17 cellular contexts compared by ENCODE assay signal in the genomic region with DNA sequence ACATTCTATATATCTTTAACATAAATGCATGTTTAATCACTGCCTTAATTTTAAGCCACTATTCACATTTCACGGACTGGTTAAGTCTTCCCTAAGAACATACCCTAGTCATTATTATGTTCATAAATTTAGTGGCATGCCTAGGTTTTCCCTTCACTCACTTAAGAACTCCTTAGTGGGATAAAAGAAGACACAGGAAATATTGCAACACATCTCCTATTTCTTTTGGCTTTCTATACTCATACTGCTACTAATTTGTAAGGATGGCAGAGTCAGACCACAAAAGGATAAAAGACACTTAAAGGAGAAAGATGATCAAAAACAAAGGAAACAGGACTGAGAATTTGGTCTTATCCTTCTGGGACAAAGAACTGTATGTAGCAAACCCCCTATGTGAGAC.
A peak's percentile ranks its signal among the peaks of the same experiment; 100 is the strongest.
DNase-seq lines count a peak whose midpoint lies in the region; ATAC-seq and TF ChIP-seq lines count a peak whose summit lies in the region.
"Had no signal": no experiment of that assay in that cellular context is flagged by ENCODE, and none has a peak within 500 bp of the region (broad histone marks: within the 10 kb centered on the region; RNA-seq: fewer than 3 reads in every experiment).

No MANE protein-coding gene starts in this region.

- H4K20me1 ChIP-seq in mammary epithelial cell (ENCODE audit: insufficient read depth, low read length) (no peaks in the 10 kb centered on the region), IMR-90 (ENCODE audit: insufficient read depth, low read length) (no peaks in the 10 kb centered on the region), GM23338 (replicated peaks; ENCODE audit: insufficient read depth) (no peaks in the 10 kb centered on the region)

- H3K79me2 ChIP-seq in mammary epithelial cell (ENCODE audit: insufficient read depth, low read length) (no peaks in the 10 kb centered on the region), GM23338 (replicated peaks; ENCODE audit: insufficient read depth) (no peaks in the 10 kb centered on the region)

- H3K9me3 Mint-ChIP-seq in MCF 10A (ENCODE audit: unreplicated experiment) (peaks cover 6% of the 10 kb centered on the region), GM23338 (no peaks in the 10 kb centered on the region)
- H3K9me3 Mint-ChIP-seq in central memory CD8-positive, alpha-beta T cell = peaks cover 7% of the 10 kb centered on the region

- CTCF ChIA-PET in MCF 10A (lab: Yijun Ruan, JAX) = no interaction called here
- CTCF ChIA-PET in mammary epithelial cell (lab: Charles Lee; ENCODE audit: low non-redundant PET) = no interaction called here
- CTCF ChIA-PET in IMR-90 (lab: Yijun Ruan, JAX) = no interaction called here

- no peak overlapping the region for H3K9ac ChIP-seq in mammary epithelial cell (ENCODE audit: insufficient read depth, low read length)
- H3K9ac ChIP-seq in IMR-90 (ENCODE audit: low read depth, low read length) = no peak overlapping the region

- TF ChIP-seq RAD21 in IMR-90 (IDR thresholded peaks at IDR 0.05; ENCODE audit: low read length) = no peak

- BruUV-seq in MCF 10A (replicated peaks; lab: Mats Ljungman, UMichigan) = no TSS peak
- BruUV-seq in mammary epithelial cell (replicated peaks; lab: Mats Ljungman, UMichigan) = no TSS peak
- no TSS peak for BruUV-seq in IMR-90 (replicated peaks; lab: Mats Ljungman, UMichigan)

- no peak overlapping the region for H2AK5ac ChIP-seq in IMR-90 (ENCODE audit: low read depth, low read length)

- H3K27me3 ChIP-seq in mammary epithelial cell (ENCODE audit: insufficient read depth, low read length) (no peaks in the 10 kb centered on the region), IMR-90 (ENCODE audit: control insufficient read depth, insufficient read depth, low read length) (no peaks in the 10 kb centered on the region), GM23338 (ENCODE audit: insufficient read depth) (no peaks in the 10 kb centered on the region)

- TF ChIP-seq POLR2A in IMR-90 (IDR thresholded peaks at IDR 0.05; ENCODE audit: low read depth, low read length) = no peak

- H3K4me3 Mint-ChIP-seq in MCF 10A (ENCODE audit: unreplicated experiment) (no peak overlapping the region), GM23338 (no peak overlapping the region)
- H3K4me3 Mint-ChIP-seq in central memory CD8-positive, alpha-beta T cell = no peak overlapping the region
- H3K4me3 Mint-ChIP-seq: CD4-positive, alpha-beta memory T cell had no signal

- H3K36me3 ChIP-seq in mammary epithelial cell (ENCODE audit: insufficient read depth, low read length) (no peaks in the 10 kb centered on the region), IMR-90 (ENCODE audit: control insufficient read depth, insufficient read depth, low read length) (no peaks in the 10 kb centered on the region), GM23338 (ENCODE audit: insufficient read depth) (no peaks in the 10 kb centered on the region)

- H2BK20ac ChIP-seq in IMR-90 (ENCODE audit: low read depth, low read length) = no peak overlapping the region

- no peaks in the 10 kb centered on the region for H3K9me2 ChIP-seq in GM23338 (ENCODE audit: insufficient read depth)

- H2BK15ac ChIP-seq in IMR-90 (ENCODE audit: low read depth, low read length) = no peak overlapping the region

- no peak overlapping the region for H2AFZ ChIP-seq in mammary epithelial cell (ENCODE audit: low read depth, low read length)
- H2AFZ ChIP-seq in IMR-90 (replicated peaks; ENCODE audit: low read length, poor library complexity) = no peak overlapping the region
- no peak overlapping the region for H2AFZ ChIP-seq in GM23338

- H3K9me3 ChIP-seq in mammary epithelial cell (replicated peaks; ENCODE audit: insufficient read depth, low read length) (no peaks in the 10 kb centered on the region), IMR-90 (ENCODE audit: control insufficient read depth, insufficient read depth, low read length) (no peaks in the 10 kb centered on the region)

- H3K9me1 ChIP-seq in IMR-90 (ENCODE audit: insufficient read depth, low read length) = no peaks in the 10 kb centered on the region

- in situ Hi-C loops in mammary epithelial cell (cut with MboI; ENCODE audit: low sequenced_read_pairs in 2 of 2) (no loop called here), IMR-90 (cut with MboI; ENCODE audit: low sequenced_read_pairs) (no loop called here)

- H4K8ac ChIP-seq in IMR-90 (ENCODE audit: low read depth in 2 of 2, low read length in 2 of 2) = no peak overlapping the region

- intact Hi-C loops in MCF 10A (cut with micrococcal nuclease) (no loop called here), mammary epithelial cell (cut with micrococcal nuclease) (no loop called here), IMR-90 (cut with micrococcal nuclease) (no loop called here)

- H3K27me3 Mint-ChIP-seq in MCF 10A (ENCODE audit: insufficient read depth, unreplicated experiment) = no peaks in the 10 kb centered on the region
- no peaks in the 10 kb centered on the region for H3K27me3 Mint-ChIP-seq in central memory CD8-positive, alpha-beta T cell
- H3K27me3 Mint-ChIP-seq in GM23338 (ENCODE audit: insufficient read depth, low read depth, poor library complexity) = no peaks in the 10 kb centered on the region
- H3K27me3 Mint-ChIP-seq: CD4-positive, alpha-beta memory T cell had no signal

- DNase-seq in MCF 10A (ENCODE audit: unreplicated experiment) (peak; percentile 22), mammary epithelial cell (no peak), IMR-90 (peak; percentile 7), GM23338 (ENCODE audit: low spot score) (no peak), superior temporal gyrus (ENCODE audit: extremely low spot score) (no peak)
- DNase-seq in central memory CD8-positive, alpha-beta T cell (ENCODE audit: low spot score in 2 of 2) = no peak
- no peak for DNase-seq in activated CD4-positive, alpha-beta T cell treated with anti-CD3 and anti-CD28 coated beads for 1 hour
- DNase-seq: ACHN; C1 segment of cervical spinal cord; CD4-positive, alpha-beta memory T cell; COR-L47; DMS153; DND-41; GF-D8; H7; HCEC 1CT had no signal

- H3K56ac ChIP-seq in IMR-90 (ENCODE audit: extremely low read depth, insufficient read depth, low read length) = no peak overlapping the region

- no peak overlapping the region for H2AK9ac ChIP-seq in IMR-90 (replicated peaks; ENCODE audit: low read depth, low read length, poor library complexity)

- no peak overlapping the region for H3K14ac ChIP-seq in IMR-90 (replicated peaks; ENCODE audit: low read depth, low read length)

- H3K18ac ChIP-seq in IMR-90 (ENCODE audit: low read depth, low read length) = no peak overlapping the region

- no peak overlapping the region for H4K5ac ChIP-seq in IMR-90 (ENCODE audit: low read depth, low read length)

- no peak overlapping the region for H3K4ac ChIP-seq in IMR-90 (ENCODE audit: low read depth, low read length)

- H3K4me1 ChIP-seq in mammary epithelial cell (ENCODE audit: insufficient read depth, low read length) (no peaks in the 10 kb centered on the region), IMR-90 (ENCODE audit: control insufficient read depth, insufficient read depth, low read length) (no peaks in the 10 kb centered on the region), GM23338 (ENCODE audit: insufficient read depth) (no peaks in the 10 kb centered on the region)

- H3K36me3 Mint-ChIP-seq in MCF 10A (ENCODE audit: insufficient read depth, unreplicated experiment) = no peaks in the 10 kb centered on the region
- no peaks in the 10 kb centered on the region for H3K36me3 Mint-ChIP-seq in central memory CD8-positive, alpha-beta T cell (ENCODE audit: insufficient read depth)
- no peaks in the 10 kb centered on the region for H3K36me3 Mint-ChIP-seq in GM23338 (ENCODE audit: low read depth)
- H3K36me3 Mint-ChIP-seq: CD4-positive, alpha-beta memory T cell had no signal

- ATAC-seq in IMR-90 (ENCODE audit: low read depth) (no peak), GM23338 (no peak)
- no peak for ATAC-seq in central memory CD8-positive, alpha-beta T cell (replicated peaks; ENCODE audit: extremely low read depth, poor library complexity, severe bottlenecking)

- no peaks in the 10 kb centered on the region for H3K79me1 ChIP-seq in IMR-90 (ENCODE audit: low read depth in 1 of 2, low read length in 2 of 2)

- H2BK5ac ChIP-seq in IMR-90 (ENCODE audit: low read depth, low read length, poor library complexity, severe bottlenecking) = no peak overlapping the region

- no peak overlapping the region for H2BK120ac ChIP-seq in IMR-90 (ENCODE audit: low read depth, low read length)

- H3K4me1 Mint-ChIP-seq in MCF 10A (ENCODE audit: insufficient read depth, unreplicated experiment) = no peaks in the 10 kb centered on the region
- H3K4me1 Mint-ChIP-seq in central memory CD8-positive, alpha-beta T cell = no peaks in the 10 kb centered on the region
- H3K4me1 Mint-ChIP-seq in GM23338 = peaks cover 6% of the 10 kb centered on the region
- H3K4me1 Mint-ChIP-seq: CD4-positive, alpha-beta memory T cell had no signal

- no peaks in the 10 kb centered on the region for H3F3A ChIP-seq in GM23338 (replicated peaks; ENCODE audit: low read depth)

- no peak overlapping the region for H3K4me2 ChIP-seq in mammary epithelial cell (ENCODE audit: insufficient read depth, low read depth, low read length)
- no peak overlapping the region for H3K4me2 ChIP-seq in IMR-90 (ENCODE audit: low read depth, low read length)
- H3K4me2 ChIP-seq in GM23338 = no peak overlapping the region

- dilution Hi-C loops in mammary epithelial cell (cut with HindIII; ENCODE audit: low sequenced_read_pairs) (no loop called here), IMR-90 (cut with HindIII; ENCODE audit: low sequenced_read_pairs, unreplicated experiment) (no loop called here)

- H3K4me3 ChIP-seq in mammary epithelial cell (replicated peaks in 1 of 3; ENCODE audit: insufficient read depth in 1 of 3, low read depth in 2 of 3, low read length in 3 of 3) (no peak overlapping the region), IMR-90 (ENCODE audit: insufficient read depth, low read depth, low read length) (no peak overlapping the region), GM23338 (no peak overlapping the region)

- POLR2A ChIA-PET in MCF 10A (lab: Yijun Ruan, JAX) = no interaction called here
- POLR2A ChIA-PET in IMR-90 (lab: Charles Lee; ENCODE audit: unreplicated experiment) = no interaction called here

- no peak overlapping the region for H3K27ac Mint-ChIP-seq in MCF 10A (ENCODE audit: low read depth, unreplicated experiment)
- peak overlapping the region; percentile 25 for H3K27ac Mint-ChIP-seq in central memory CD8-positive, alpha-beta T cell (ENCODE audit: low read depth)
- no peak overlapping the region for H3K27ac Mint-ChIP-seq in GM23338
- H3K27ac Mint-ChIP-seq: CD4-positive, alpha-beta memory T cell had no signal

- TF ChIP-seq CTCF in MCF 10A (IDR thresholded peaks at IDR 0.05; ENCODE audit: unreplicated experiment) (no peak), mammary epithelial cell (conservative IDR thresholded peaks at IDR 0.05 in 1 of 2, IDR thresholded peaks at IDR 0.05 in 1 of 2; ENCODE audit: extremely low read depth in 1 of 2, insufficient read depth in 1 of 2, low read depth in 1 of 2, low read length in 2 of 2) (no peak), IMR-90 (conservative IDR thresholded peaks at IDR 0.05; ENCODE audit: low read depth, low read length) (no peak), GM23338 (conservative IDR thresholded peaks at IDR 0.05; ENCODE audit: low read depth in 2 of 2) (no peak)

- H4K91ac ChIP-seq in IMR-90 (ENCODE audit: insufficient read depth, low read depth, low read length) = no peak overlapping the region

- no peak overlapping the region for H3K27ac ChIP-seq in mammary epithelial cell (ENCODE audit: insufficient read depth, low read depth, low read length)
- no peak overlapping the region for H3K27ac ChIP-seq in IMR-90 (ENCODE audit: insufficient read depth, low read length)
- no peak overlapping the region for H3K27ac ChIP-seq in GM23338 (ENCODE audit: low read depth)
- H3K27ac ChIP-seq: 22Rv1 had no signal

- no peak overlapping the region for H3K23ac ChIP-seq in IMR-90 (ENCODE audit: low read depth, low read length)

- WGBS in mammary epithelial cell (ENCODE audit: low coverage, missing lambda C conversion rate) = 88% methylated on average over 1 of the region's 1 CpG
- WGBS in IMR-90 (ENCODE audit: extremely low coverage in 2 of 2, insufficient read length in 1 of 2), 2 experiments = no CpG with 5 or more reads among the region's 1 CpG

Comparison
In these comparisons a context has a peak if more than half of its experiments do, and no peak if none do; other contexts are left out.
1. DNase-seq: peak in MCF 10A (single experiment) and IMR-90 (single experiment); none in mammary epithelial cell (single experiment), central memory CD8-positive, alpha-beta T cell (0 of 2), activated CD4-positive, alpha-beta T cell treated with anti-CD3 and anti-CD28 coated beads for 1 hour (single experiment), GM23338 (single experiment) and superior temporal gyrus (single experiment).